2 cellular contexts compared by ENCODE assay signal in the genomic region with DNA sequence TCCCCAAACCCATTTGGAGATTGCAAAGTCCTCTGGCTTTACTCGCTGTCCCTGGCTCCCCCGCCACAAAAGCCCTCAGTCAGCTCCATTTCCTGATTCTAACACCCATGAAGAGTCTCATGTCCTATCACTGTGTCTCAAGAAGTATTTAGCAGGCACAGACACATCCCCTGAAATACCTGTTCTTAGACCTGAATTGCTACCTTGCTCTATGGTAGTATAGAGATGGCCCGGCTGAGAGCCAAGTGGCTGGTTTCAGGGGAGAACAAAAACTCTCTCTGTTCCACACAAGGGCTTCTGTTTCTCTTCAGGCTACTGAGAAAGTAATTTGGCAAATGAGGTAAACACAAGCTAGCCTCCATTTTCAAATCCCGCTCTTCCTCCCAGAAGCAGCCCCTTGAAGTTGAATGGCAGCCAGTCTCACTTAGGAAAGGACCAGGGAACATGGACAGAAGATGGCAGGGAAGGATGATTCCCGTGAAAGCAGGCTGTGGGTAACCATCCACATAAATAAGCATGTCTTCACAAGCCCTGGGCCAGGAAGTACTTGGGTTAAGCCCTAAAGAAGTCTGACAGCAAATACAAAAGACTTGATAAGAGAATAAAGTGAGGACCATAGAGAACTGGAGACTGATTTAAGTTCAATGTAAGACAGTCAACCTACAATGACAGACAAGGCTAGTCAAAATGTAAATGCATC.
TF ChIP-seq lines count a peak whose summit lies in the region.

No MANE protein-coding gene starts in this region.

TF ChIP-seq in GM23338, 12 proteins besides CTCF, POLR2A, EP300 and RAD21 (continued from another document):
- no peak for TF ChIP-seq ZNF462 (CRISPR knock-in tag; IDR thresholded peaks at IDR 0.05)
- TF ChIP-seq, protein P1, sequence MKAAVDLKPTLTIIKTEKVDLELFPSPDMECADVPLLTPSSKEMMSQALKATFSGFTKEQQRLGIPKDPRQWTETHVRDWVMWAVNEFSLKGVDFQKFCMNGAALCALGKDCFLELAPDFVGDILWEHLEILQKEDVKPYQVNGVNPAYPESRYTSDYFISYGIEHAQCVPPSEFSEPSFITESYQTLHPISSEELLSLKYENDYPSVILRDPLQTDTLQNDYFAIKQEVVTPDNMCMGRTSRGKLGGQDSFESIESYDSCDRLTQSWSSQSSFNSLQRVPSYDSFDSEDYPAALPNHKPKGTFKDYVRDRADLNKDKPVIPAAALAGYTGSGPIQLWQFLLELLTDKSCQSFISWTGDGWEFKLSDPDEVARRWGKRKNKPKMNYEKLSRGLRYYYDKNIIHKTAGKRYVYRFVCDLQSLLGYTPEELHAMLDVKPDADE (IDR thresholded peaks at IDR 0.05), result no peak
- no peak for TF ChIP-seq EZH2 (IDR thresholded peaks at IDR 0.05; ENCODE audit: low read depth, unreplicated experiment)
- no peak for TF ChIP-seq REST (IDR thresholded peaks at IDR 0.05; ENCODE audit: unreplicated experiment)
- no peak for TF ChIP-seq NANOG (IDR thresholded peaks at IDR 0.05; ENCODE audit: borderline replicate concordance)
- no peak for TF ChIP-seq EZH2phosphoT487 (IDR thresholded peaks at IDR 0.05; ENCODE audit: unreplicated experiment)
- TF ChIP-seq POLR2AphosphoS5 (IDR thresholded peaks at IDR 0.05; ENCODE audit: low read depth), result no peak

TF ChIP-seq in WTC11, 78 proteins besides CTCF, POLR2A, EP300 and RAD21 (continued from another document):
- TF ChIP-seq USF2 (CRISPR knock-in tag; IDR thresholded peaks at IDR 0.05), result no peak
- TF ChIP-seq ETV6 (CRISPR knock-in tag; IDR thresholded peaks at IDR 0.05), result no peak
- no peak for TF ChIP-seq HMGA2 (CRISPR knock-in tag; IDR thresholded peaks at IDR 0.05)
- no peak for TF ChIP-seq ZNF121 (CRISPR knock-in tag; IDR thresholded peaks at IDR 0.05)
- no peak for TF ChIP-seq NR1H2 (CRISPR knock-in tag; IDR thresholded peaks at IDR 0.05)
- no peak for TF ChIP-seq ATF1 (CRISPR knock-in tag; IDR thresholded peaks at IDR 0.05)
- no peak for TF ChIP-seq MAX (CRISPR knock-in tag; IDR thresholded peaks at IDR 0.05)
- TF ChIP-seq JAZF1 (CRISPR knock-in tag; IDR thresholded peaks at IDR 0.05), result no peak
- TF ChIP-seq, protein P2, sequence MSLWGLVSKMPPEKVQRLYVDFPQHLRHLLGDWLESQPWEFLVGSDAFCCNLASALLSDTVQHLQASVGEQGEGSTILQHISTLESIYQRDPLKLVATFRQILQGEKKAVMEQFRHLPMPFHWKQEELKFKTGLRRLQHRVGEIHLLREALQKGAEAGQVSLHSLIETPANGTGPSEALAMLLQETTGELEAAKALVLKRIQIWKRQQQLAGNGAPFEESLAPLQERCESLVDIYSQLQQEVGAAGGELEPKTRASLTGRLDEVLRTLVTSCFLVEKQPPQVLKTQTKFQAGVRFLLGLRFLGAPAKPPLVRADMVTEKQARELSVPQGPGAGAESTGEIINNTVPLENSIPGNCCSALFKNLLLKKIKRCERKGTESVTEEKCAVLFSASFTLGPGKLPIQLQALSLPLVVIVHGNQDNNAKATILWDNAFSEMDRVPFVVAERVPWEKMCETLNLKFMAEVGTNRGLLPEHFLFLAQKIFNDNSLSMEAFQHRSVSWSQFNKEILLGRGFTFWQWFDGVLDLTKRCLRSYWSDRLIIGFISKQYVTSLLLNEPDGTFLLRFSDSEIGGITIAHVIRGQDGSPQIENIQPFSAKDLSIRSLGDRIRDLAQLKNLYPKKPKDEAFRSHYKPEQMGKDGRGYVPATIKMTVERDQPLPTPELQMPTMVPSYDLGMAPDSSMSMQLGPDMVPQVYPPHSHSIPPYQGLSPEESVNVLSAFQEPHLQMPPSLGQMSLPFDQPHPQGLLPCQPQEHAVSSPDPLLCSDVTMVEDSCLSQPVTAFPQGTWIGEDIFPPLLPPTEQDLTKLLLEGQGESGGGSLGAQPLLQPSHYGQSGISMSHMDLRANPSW (CRISPR knock-in tag; conservative IDR thresholded peaks at IDR 0.05; ENCODE audit: low read depth), result no peak
- no peak for TF ChIP-seq SMAD3 (CRISPR knock-in tag; IDR thresholded peaks at IDR 0.05; ENCODE audit: borderline replicate concordance)
- no peak for TF ChIP-seq CREB1 (CRISPR knock-in tag; IDR thresholded peaks at IDR 0.05)
- TF ChIP-seq NFATC4 (CRISPR knock-in tag; IDR thresholded peaks at IDR 0.05), result no peak
- TF ChIP-seq ZNF317 (CRISPR knock-in tag; IDR thresholded peaks at IDR 0.05; ENCODE audit: borderline replicate concordance, low read depth), result no peak
- TF ChIP-seq ZNF396 (CRISPR knock-in tag; IDR thresholded peaks at IDR 0.05; ENCODE audit: borderline replicate concordance), result no peak
- TF ChIP-seq ZBTB21 (CRISPR knock-in tag; IDR thresholded peaks at IDR 0.05; ENCODE audit: borderline replicate concordance), result no peak
- TF ChIP-seq, protein P3, sequence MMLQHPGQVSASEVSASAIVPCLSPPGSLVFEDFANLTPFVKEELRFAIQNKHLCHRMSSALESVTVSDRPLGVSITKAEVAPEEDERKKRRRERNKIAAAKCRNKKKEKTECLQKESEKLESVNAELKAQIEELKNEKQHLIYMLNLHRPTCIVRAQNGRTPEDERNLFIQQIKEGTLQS (CRISPR knock-in tag; conservative IDR thresholded peaks at IDR 0.05), result no peak
